In genomic region chrX:102863735-102864134, GRCh38 we compare ENCODE assay signal across 8 cellular contexts.
A peak's percentile ranks its signal among the peaks of the same experiment; 100 is the strongest.
DNase-seq lines count a peak whose midpoint lies in the region; ATAC-seq lines count a peak whose summit lies in the region.

No MANE protein-coding gene starts in this region.

- H3K14ac ChIP-seq in mesenchymal stem cell (ENCODE audit: low read length in 2 of 2) = no peak overlapping the region

- no peak overlapping the region for H4K91ac ChIP-seq in mesenchymal stem cell (ENCODE audit: low read length)

- ATAC-seq in GM19438 (IDR thresholded peaks at IDR 0.05; ENCODE audit: low read depth, unreplicated experiment) (peak; percentile 93), HG03460 (IDR thresholded peaks at IDR 0.05; ENCODE audit: unreplicated experiment) (peak; percentile 85)

- DNase-seq in COLO668 (lab: John Stamatoyannopoulos, UW; ENCODE audit: unreplicated experiment) (peak; percentile 67), NCI-H526 (lab: John Stamatoyannopoulos, UW) (peak; percentile 18 to 85), ecto neural progenitor cell (ENCODE audit: low spot score) (peak; percentile 75), mesenchymal stem cell (peak; percentile 78)
- DNase-seq in activated CD4-positive, alpha-beta T cell treated with anti-CD3 and anti-CD28 coated beads, Interleukin-2, amount 50 U/mL, for 4 hours = peak; percentile 73 to 77
- DNase-seq in stimulated activated CD8-positive, alpha-beta memory T cell treated with anti-CD3 and anti-CD28 coated beads, Interleukin-15, amount 100 ng/mL, for 48 hours (ENCODE audit: low read depth in 2 of 2) = peak; percentile 49 to 52

- H3K9ac ChIP-seq in mesenchymal stem cell (ENCODE audit: low read length) = no peak overlapping the region

- no peak overlapping the region for H2AK5ac ChIP-seq in mesenchymal stem cell (ENCODE audit: low read length, severe bottlenecking)

- no peak overlapping the region for H2BK15ac ChIP-seq in mesenchymal stem cell (ENCODE audit: low read depth, poor library complexity, severe bottlenecking)

- no peak overlapping the region for H2BK5ac ChIP-seq in mesenchymal stem cell (ENCODE audit: low read depth, low read length, poor library complexity, severe bottlenecking)

- 0% methylated on average over 3 of the region's 4 CpGs for WGBS in mesenchymal stem cell

- no peaks in the 10 kb centered on the region for H3K9me3 ChIP-seq in mesenchymal stem cell (ENCODE audit: control insufficient read depth, low read length)

- H3K27me3 ChIP-seq in mesenchymal stem cell (ENCODE audit: control insufficient read depth in 1 of 2, insufficient read depth in 1 of 2, low read length in 2 of 2) = no peaks in the 10 kb centered on the region

- H3K23ac ChIP-seq in mesenchymal stem cell (ENCODE audit: low read length in 2 of 2) = no peak overlapping the region

- H2BK120ac ChIP-seq in mesenchymal stem cell (ENCODE audit: low read depth, low read length) = no peak overlapping the region

- no peak overlapping the region for H3K4ac ChIP-seq in mesenchymal stem cell (ENCODE audit: low read depth in 1 of 2, low read length in 2 of 2)

- peaks cover 1% of the 10 kb centered on the region for H3K4me1 ChIP-seq in mesenchymal stem cell (ENCODE audit: control insufficient read depth, insufficient read depth, low read depth, low read length)

- H3K79me1 ChIP-seq in mesenchymal stem cell (replicated peaks; ENCODE audit: low read length, poor library complexity, severe bottlenecking) = peaks cover 2% of the 10 kb centered on the region

- no peak overlapping the region for H3K4me3 ChIP-seq in mesenchymal stem cell (ENCODE audit: insufficient read depth in 1 of 2, low read depth in 1 of 2, low read length in 2 of 2)

- H2BK12ac ChIP-seq in mesenchymal stem cell (ENCODE audit: low read length in 2 of 2) = no peak overlapping the region

- peaks cover 0 to 16% of the 10 kb centered on the region in 2 experiments for H3K36me3 ChIP-seq in mesenchymal stem cell (ENCODE audit: control insufficient read depth in 1 of 2, insufficient read depth in 2 of 2, low read depth in 1 of 2, low read length in 2 of 2)

- no peak overlapping the region for H4K8ac ChIP-seq in mesenchymal stem cell (ENCODE audit: low read length)

- H3K4me2 ChIP-seq in mesenchymal stem cell (ENCODE audit: low read length, poor library complexity, severe bottlenecking) = no peak overlapping the region

- no peak overlapping the region for H2AFZ ChIP-seq in mesenchymal stem cell (ENCODE audit: low read depth, low read length)

- no peak overlapping the region for H3K27ac ChIP-seq in mesenchymal stem cell (ENCODE audit: low read length, poor library complexity, severe bottlenecking)

- H3K18ac ChIP-seq in mesenchymal stem cell (ENCODE audit: low read depth in 1 of 2, low read length in 2 of 2) = no peak overlapping the region
